In genomic region chr19:17394891-17395415, GRCh38 we compare ENCODE assay signal across 6 cellular contexts. TPM values are rescaled to one million over a fixed set of nuclear protein-coding genes. Genes with fewer than 3 reads are reported as not detected.
DNase-seq lines count a peak whose midpoint lies in the region; ATAC-seq, FAIRE-seq and TF ChIP-seq lines count a peak whose summit lies in the region.

No MANE protein-coding gene starts in this region.

- peaks cover 9% of the 10 kb centered on the region for H3K27me3 Mint-ChIP-seq in memory B cell

- H3K9me3 Mint-ChIP-seq in memory B cell = no peaks in the 10 kb centered on the region

- TF ChIP-seq POLR2A in adrenal gland (IDR thresholded peaks at IDR 0.05) = no peak

- intact Hi-C loops in adrenal gland (cut with DNase I) = loop anchor here in 1 of 2 donors (5.0 kb wide), 1 partner anchor 67 kb away; the partner anchor contains the start of gene NXNL1

- no peaks in the 10 kb centered on the region for H3F3A ChIP-seq in OCI-LY1 (ENCODE audit: insufficient read depth, low read length)

- no peaks in the 10 kb centered on the region for H3K79me2 ChIP-seq in OCI-LY1 (ENCODE audit: insufficient read depth, low read length)

- no peaks in the 10 kb centered on the region for H4K20me1 ChIP-seq in OCI-LY1 (ENCODE audit: insufficient read depth, low read length)

- H3K9ac ChIP-seq in OCI-LY1 (ENCODE audit: low read length) = no peak overlapping the region

- H3K4me1 ChIP-seq in OCI-LY1 (ENCODE audit: insufficient read depth, low read length, severe bottlenecking) (peaks cover 16% of the 10 kb centered on the region), adrenal gland (replicated peaks in 1 of 2) (peaks cover 14 to 34% of the 10 kb centered on the region in 2 donors)

- 18 to 33% (median 21%) methylated on average over 17 to 19 of the region's 19 CpGs for WGBS in adrenal gland, 4 donors

- no peaks in the 10 kb centered on the region for H3K27me3 ChIP-seq in OCI-LY1 (ENCODE audit: insufficient read depth, low read length)
- H3K27me3 ChIP-seq in adrenal gland = no peaks in the 10 kb centered on the region

- H3K27ac ChIP-seq in OCI-LY1 (ENCODE audit: low read depth, low read length, poor library complexity, severe bottlenecking) (peak overlapping the region; percentile 41), adrenal gland (no peak overlapping the region)

- ATAC-seq in memory B cell (ENCODE audit: low read depth) = no peak
- ATAC-seq in GM18517 (IDR thresholded peaks at IDR 0.05; ENCODE audit: unreplicated experiment) = no peak
- no peak for ATAC-seq in HG03378 (IDR thresholded peaks at IDR 0.05; ENCODE audit: unreplicated experiment)

- peaks cover 17% of the 10 kb centered on the region for H3K4me1 Mint-ChIP-seq in memory B cell

- H3K9me2 ChIP-seq in OCI-LY1 (ENCODE audit: low read depth, low read length) = no peaks in the 10 kb centered on the region

- H3K4me3 Mint-ChIP-seq in memory B cell = no peak overlapping the region

- H3K36me3 ChIP-seq in OCI-LY1 (ENCODE audit: insufficient read depth, low read length) (peaks cover 11% of the 10 kb centered on the region), adrenal gland (replicated peaks in 1 of 2) (peaks cover 0 to 18% of the 10 kb centered on the region in 2 donors)

- H3K4me3 ChIP-seq in OCI-LY1 (ENCODE audit: low read depth, low read length, poor library complexity, severe bottlenecking) (no peak overlapping the region), adrenal gland (no peak overlapping the region)

- peak; percentile 83 for TF ChIP-seq CTCF in OCI-LY1 (IDR thresholded peaks at IDR 0.05; ENCODE audit: low read length)
- TF ChIP-seq CTCF in adrenal gland (IDR thresholded peaks at IDR 0.05) = peak; percentile 37 to 88 (median 68)

- H3K4me2 ChIP-seq in OCI-LY1 (ENCODE audit: low read length) = no peak overlapping the region

- H3K9me3 ChIP-seq in OCI-LY1 (ENCODE audit: low read length) (peaks cover 1% of the 10 kb centered on the region; the same call in 1 of the 2 replicates), adrenal gland (replicated peaks in 1 of 3) (no peaks in the 10 kb centered on the region)

- peak; percentile 54 to 86 (median 74) for DNase-seq in adrenal gland
- DNase-seq in memory B cell (ENCODE audit: low spot score in 2 of 2) = no peak

- H3K27ac Mint-ChIP-seq in memory B cell = peak overlapping the region; percentile 78

- no peak overlapping the region for H2AFZ ChIP-seq in OCI-LY1 (ENCODE audit: low read length)

- peak; percentile 97 for FAIRE-seq in G401.6 (lab: Jason Lieb, UNC)

- peaks cover 16% of the 10 kb centered on the region for H3K36me3 Mint-ChIP-seq in memory B cell

RNA-seq across cellular contexts. Expression of gene CCDC194, which starts 1.0 kb away (rescaled TPM):
- 1 to 10 TPM in 5 of 8 donors, under 1 TPM in 1, not detected in 2; 0.49 to 5.6 (median 2.8) TPM for total RNA-seq in adrenal gland
- polyA plus RNA-seq in adrenal gland = 1 to 10 TPM; 1.1 to 3.0 (median 1.3) TPM

RNA-seq across cellular contexts. Expression of gene BST2, which starts 10.5 kb away (rescaled TPM):
- total RNA-seq in adrenal gland = 100 to 1,000 TPM; 395 to 940 (median 736) TPM
- 100 to 1,000 TPM; 159 to 304 (median 271) TPM for polyA plus RNA-seq in adrenal gland

RNA-seq across cellular contexts. Expression of gene PLVAP, which starts 17.8 kb away (rescaled TPM):
- 100 to 1,000 TPM in 3 of 8 donors, 10 to 100 TPM in 5; 63.4 to 140 (median 84.0) TPM for total RNA-seq in adrenal gland
- polyA plus RNA-seq in adrenal gland = 100 to 1,000 TPM in 2 of 3 donors, 10 to 100 TPM in 1; 40.9 to 381 (median 127) TPM

RNA-seq across cellular contexts. Expression of gene MVB12A, which starts 24.9 kb away (rescaled TPM):
- 100 to 1,000 TPM in 5 of 8 donors, 10 to 100 TPM in 3; 53.3 to 162 (median 105) TPM for total RNA-seq in adrenal gland
- 100 to 1,000 TPM in 2 of 3 donors, 10 to 100 TPM in 1; 17.4 to 142 (median 132) TPM for polyA plus RNA-seq in adrenal gland

RNA-seq across cellular contexts. Expression of gene TMEM221, which starts 53.5 kb away (rescaled TPM):
- 1 to 10 TPM in 7 of 8 donors, under 1 TPM in 1; 0.26 to 8.7 (median 5.7) TPM for total RNA-seq in adrenal gland
- polyA plus RNA-seq in adrenal gland = 1 to 10 TPM in 2 of 3 donors, under 1 TPM in 1; 0.77 to 2.8 (median 1.9) TPM

Comparison
In these comparisons a context has a peak if more than half of its experiments do, and no peak if none do; other contexts are left out.
1. DNase-seq: peak in adrenal gland (7 of 7); none in memory B cell (0 of 2).